ENCODE assay signal across 10 cellular contexts in genomic region chr2:113116100-113116958, GRCh38. TPM values are rescaled to one million over a fixed set of nuclear protein-coding genes. Genes with fewer than 3 reads are reported as not detected.
DNase-seq lines count a peak whose midpoint lies in the region; ATAC-seq lines count a peak whose summit lies in the region.
"Had no signal": no experiment of that assay in that cellular context is flagged by ENCODE, and none has a peak within 500 bp of the region (broad histone marks: within the 10 kb centered on the region; RNA-seq: fewer than 3 reads in every experiment).

No MANE protein-coding gene starts in this region.

- no peak overlapping the region for H3K27ac Mint-ChIP-seq in activated T-helper 17 cell treated with anti-CD3 and anti-CD28 coated beads, Interleukin-2, amount 50 U/mL, for 72 hours

- H3K9me3 Mint-ChIP-seq in activated T-helper 17 cell treated with anti-CD3 and anti-CD28 coated beads, Interleukin-2, amount 50 U/mL, for 72 hours, result no peaks in the 10 kb centered on the region

- peak; percentile 16 for DNase-seq in NOMO-1 treated with DMSO at 0.1 percent for 48 hours (lab: John Stamatoyannopoulos, UW; ENCODE audit: unreplicated experiment)
- DNase-seq in NOMO-1 (lab: John Stamatoyannopoulos, UW; ENCODE audit: unreplicated experiment in 2 of 2), result no peak
- peak; percentile 11 for DNase-seq in renal cortical epithelial cell (ENCODE audit: low read depth)
- no peak for DNase-seq in cerebellum (ENCODE audit: low spot score)
- DNase-seq in activated CD4-positive, CD25-positive, alpha-beta regulatory T cell treated with anti-CD3 and anti-CD28 coated beads, Interleukin-2, amount 50 U/mL, for 72 hours, result no peak
- DNase-seq: lower lobe of right lung had no signal

- peak; percentile 57 for ATAC-seq in HG03342 (IDR thresholded peaks at IDR 0.05; ENCODE audit: unreplicated experiment)
- peak; percentile 40 for ATAC-seq in activated T-helper 17 cell treated with anti-CD3 and anti-CD28 coated beads, Interleukin-2, amount 50 U/mL, for 72 hours (replicated peaks)
- no peak for ATAC-seq in HG02870 (IDR thresholded peaks at IDR 0.05; ENCODE audit: unreplicated experiment)

- H3K36me3 Mint-ChIP-seq in activated T-helper 17 cell treated with anti-CD3 and anti-CD28 coated beads, Interleukin-2, amount 50 U/mL, for 72 hours (ENCODE audit: low read depth), result peaks cover 4% of the 10 kb centered on the region

- H3K4me3 Mint-ChIP-seq in activated T-helper 17 cell treated with anti-CD3 and anti-CD28 coated beads, Interleukin-2, amount 50 U/mL, for 72 hours, result no peak overlapping the region

- H3K27me3 Mint-ChIP-seq in activated T-helper 17 cell treated with anti-CD3 and anti-CD28 coated beads, Interleukin-2, amount 50 U/mL, for 72 hours, result no peaks in the 10 kb centered on the region

- H3K4me1 Mint-ChIP-seq in activated T-helper 17 cell treated with anti-CD3 and anti-CD28 coated beads, Interleukin-2, amount 50 U/mL, for 72 hours, result peaks cover 18% of the 10 kb centered on the region

RNA-seq across cellular contexts. Expression of gene IL1RN, which starts 11.1 kb away (rescaled TPM):
- 10 to 100 TPM; 12.8 to 32.8 TPM for total RNA-seq in activated T-helper 17 cell treated with anti-CD3 and anti-CD28 coated beads, Interleukin-2, amount 50 U/mL, for 72 hours
- total RNA-seq in renal cortical epithelial cell (1.6 TPM in 1 of 2 replicates, not detected in the other), cerebellum (not detected)

RNA-seq across cellular contexts. Expression of gene IL1F10, which starts 48.6 kb away (rescaled TPM):
- not detected for total RNA-seq in activated T-helper 17 cell treated with anti-CD3 and anti-CD28 coated beads, Interleukin-2, amount 50 U/mL, for 72 hours
- total RNA-seq in renal cortical epithelial cell, result not detected in 2 replicates
- not detected for total RNA-seq in cerebellum
- total RNA-seq: lower lobe of right lung, subcutaneous adipose tissue had no signal

RNA-seq across cellular contexts. Expression of gene IL36RN, which starts 57.3 kb away (rescaled TPM):
- not detected for total RNA-seq in activated T-helper 17 cell treated with anti-CD3 and anti-CD28 coated beads, Interleukin-2, amount 50 U/mL, for 72 hours
- total RNA-seq in renal cortical epithelial cell (0.69 TPM in 1 of 2 replicates, not detected in the other), cerebellum (not detected)
- total RNA-seq: lower lobe of right lung, subcutaneous adipose tissue had no signal

RNA-seq across cellular contexts. Expression of gene PSD4, which starts 57.4 kb away (rescaled TPM):
- 100 to 1,000 TPM; 300 to 503 TPM for total RNA-seq in activated T-helper 17 cell treated with anti-CD3 and anti-CD28 coated beads, Interleukin-2, amount 50 U/mL, for 72 hours
- 13.5 and 28.7 TPM in 2 replicates for total RNA-seq in renal cortical epithelial cell
- 4.0 TPM for total RNA-seq in cerebellum

Comparison
In these comparisons a context has a peak if more than half of its experiments do, and no peak if none do; other contexts are left out.
1. DNase-seq: peak in NOMO-1 treated with DMSO at 0.1 percent for 48 hours (single experiment) and renal cortical epithelial cell (single experiment); none in NOMO-1 (0 of 2), cerebellum (single experiment) and activated CD4-positive, CD25-positive, alpha-beta regulatory T cell treated with anti-CD3 and anti-CD28 coated beads, Interleukin-2, amount 50 U/mL, for 72 hours (single experiment).